ENCODE assay signal across 14 cellular contexts in genomic region chr18:36592282-36592681, GRCh38.
"Had no signal": no experiment of that assay in that cellular context is flagged by ENCODE, and none has a peak within 500 bp of the region (broad histone marks: within the 10 kb centered on the region; RNA-seq: fewer than 3 reads in every experiment).

No MANE protein-coding gene starts in this region.

- H3K36me3 Mint-ChIP-seq: activated naive CD8-positive, alpha-beta T cell had no signal

- DNase-seq: activated CD4-positive, alpha-beta T cell treated with anti-CD3 and anti-CD28 coated beads for 1 hour; activated CD4-positive, alpha-beta T cell treated with anti-CD3 and anti-CD28 coated beads, Interleukin-2, amount 50 U/mL, for 48 hours; activated gamma-delta T cell; activated T-cell treated with anti-CD3 and anti-CD28 coated beads, Interleukin-2, amount 50 U/mL, for 48 hours; anterior cingulate cortex; hippocampal formation; lower lobe of right lung; midbrain; right cardiac atrium; small intestine; stimulated activated CD4-positive, alpha-beta T cell treated with anti-CD3 and anti-CD28 coated beads, Interleukin-1b, Interleukin-23, amount 100 ng/mL, for 48 hours; stimulated activated naive CD4-positive, alpha-beta T cell treated with Interleukin-2 at 50 U/mL for 16 hours; upper lobe of left lung had no signal

- H3K4me3 Mint-ChIP-seq: activated naive CD8-positive, alpha-beta T cell had no signal

- H3K27me3 ChIP-seq: upper lobe of left lung had no signal

- H3K27ac Mint-ChIP-seq: activated naive CD8-positive, alpha-beta T cell had no signal

- H3K4me1 ChIP-seq: lower lobe of right lung, upper lobe of left lung had no signal

- H3K9me3 ChIP-seq: lower lobe of right lung, upper lobe of left lung had no signal

- H3K27me3 Mint-ChIP-seq: activated naive CD8-positive, alpha-beta T cell had no signal

- H3K4me3 ChIP-seq: lower lobe of right lung, upper lobe of left lung had no signal

- H3K36me3 ChIP-seq: lower lobe of right lung, upper lobe of left lung had no signal

- H3K27ac ChIP-seq: lower lobe of right lung, upper lobe of left lung had no signal

- FAIRE-seq: small intestine had no signal

- ATAC-seq: lower lobe of right lung, right cardiac atrium had no signal
